Comparison of ENCODE assay signal across 19 cellular contexts in the genomic region with DNA sequence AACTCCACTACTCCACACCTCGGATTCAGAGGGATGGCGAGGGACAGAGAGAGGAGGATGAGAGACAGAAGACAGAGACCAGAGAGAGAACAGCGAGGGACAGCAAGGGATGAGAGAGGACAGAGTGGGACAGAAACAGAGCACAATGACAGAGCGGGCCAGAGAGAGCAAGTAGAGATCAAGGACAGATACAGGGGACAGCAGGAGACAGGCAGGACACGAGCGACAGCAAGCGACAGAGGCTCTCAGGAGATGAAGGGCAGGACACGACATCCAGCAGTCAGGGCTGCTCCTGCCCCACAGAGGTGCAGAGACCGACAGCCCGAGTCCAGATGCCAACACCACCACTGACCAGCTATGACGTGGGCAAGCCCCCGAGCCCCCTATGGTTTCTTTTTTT. TPM values are rescaled to one million over a fixed set of nuclear protein-coding genes. Genes with fewer than 3 reads are reported as not detected.
"Had no signal": no experiment of that assay in that cellular context is flagged by ENCODE, and none has a peak within 500 bp of the region (broad histone marks: within the 10 kb centered on the region; RNA-seq: fewer than 3 reads in every experiment).

No MANE protein-coding gene starts in this region.

- H3K4me3 ChIP-seq: left ventricle myocardium inferior, tibial nerve, vagina had no signal

- H3K9me3 Mint-ChIP-seq: activated CD4-positive, alpha-beta T cell treated with anti-CD3 and anti-CD28 coated beads, Interleukin-2, amount 10 ng/mL, durations not matched to agents 7 days and 5 days; naive thymus-derived CD8-positive, alpha-beta T cell had no signal

- H3K4me3 Mint-ChIP-seq: activated CD4-positive, alpha-beta T cell treated with anti-CD3 and anti-CD28 coated beads, Interleukin-2, amount 10 ng/mL, durations not matched to agents 7 days and 5 days; activated CD8-positive, alpha-beta T cell treated with anti-CD3 and anti-CD28 coated beads, Interleukin-2, amount 10 ng/mL, durations not matched to agents 7 days and 5 days had no signal

- H3K27ac ChIP-seq: left ventricle myocardium inferior, tibial nerve had no signal

- DNase-seq: activated CD4-positive, alpha-beta T cell treated with anti-CD3 and anti-CD28 coated beads, Interleukin-2, amount 10 ng/mL, durations not matched to agents 7 days and 5 days; activated CD8-positive, alpha-beta T cell treated with anti-CD3 and anti-CD28 coated beads, Interleukin-2, amount 10 ng/mL, durations not matched to agents 7 days and 5 days; activated effector memory CD4-positive, alpha-beta T cell treated with anti-CD3 and anti-CD28 coated beads, Interleukin-2, amount 50 U/mL, for 16 hours; activated naive CD4-positive, alpha-beta T cell treated with anti-CD3 and anti-CD28 coated beads, Interleukin-2, amount 50 U/mL, for 16 hours; activated T-cell treated with anti-CD3 and anti-CD28 coated beads, Interleukin-2, amount 50 U/mL, for 48 hours; immature natural killer cell; kidney glomerular epithelial cell; left ventricle myocardium inferior; occipital lobe; stimulated activated CD4-positive, alpha-beta T cell treated with anti-CD3 and anti-CD28 coated beads, Interleukin-12 subunit alpha, Interleukin-12 subunit beta, amount 100 ng/mL, for 4 hours; stimulated activated CD4-positive, alpha-beta T cell treated with anti-CD3 and anti-CD28 coated beads, Interleukin-1b, Interleukin-23, amount 100 ng/mL, for 48 hours; stimulated activated CD8-positive, alpha-beta memory T cell treated with anti-CD3 and anti-CD28 coated beads, Interleukin-4, amount 100 ng/mL, for 48 hours; stimulated activated naive CD4-positive, alpha-beta T cell; T1000 had no signal

- H3K9me3 ChIP-seq: left ventricle myocardium inferior, tibial nerve, vagina had no signal

- H3K27ac Mint-ChIP-seq: activated CD4-positive, alpha-beta T cell treated with anti-CD3 and anti-CD28 coated beads, Interleukin-2, amount 10 ng/mL, durations not matched to agents 7 days and 5 days; activated CD8-positive, alpha-beta T cell treated with anti-CD3 and anti-CD28 coated beads, Interleukin-2, amount 10 ng/mL, durations not matched to agents 7 days and 5 days; progenitor cell of endocrine pancreas had no signal

- H3K27me3 Mint-ChIP-seq: activated CD4-positive, alpha-beta T cell treated with anti-CD3 and anti-CD28 coated beads, Interleukin-2, amount 10 ng/mL, durations not matched to agents 7 days and 5 days; progenitor cell of endocrine pancreas had no signal

- H3K27me3 ChIP-seq: tibial nerve, vagina had no signal

- ATAC-seq: activated CD4-positive, CD25-positive, alpha-beta regulatory T cell treated with anti-CD3 and anti-CD28 coated beads, Interleukin-2, amount 50 U/mL, for 24 hours; activated CD8-positive, alpha-beta T cell treated with anti-CD3 and anti-CD28 coated beads, Interleukin-2, amount 10 ng/mL, durations not matched to agents 7 days and 5 days; naive thymus-derived CD8-positive, alpha-beta T cell had no signal

RNA-seq across cellular contexts. Expression of a gene that starts 29.9 kb away (rescaled TPM):
- total RNA-seq: activated CD4-positive, alpha-beta T cell treated with anti-CD3 and anti-CD28 coated beads, Interleukin-2, amount 10 ng/mL, durations not matched to agents 7 days and 5 days; activated CD8-positive, alpha-beta T cell treated with anti-CD3 and anti-CD28 coated beads, Interleukin-2, amount 10 ng/mL, durations not matched to agents 7 days and 5 days had no signal
